Comparison of ENCODE assay signal across 28 cellular contexts in genomic region chr13:92553470-92554114, GRCh38.
"Had no signal": no experiment of that assay in that cellular context is flagged by ENCODE, and none has a peak within 500 bp of the region (broad histone marks: within the 10 kb centered on the region; RNA-seq: fewer than 3 reads in every experiment).

No MANE protein-coding gene starts in this region.

- H3K4me1 ChIP-seq: stomach, suprapubic skin, testis, thyroid gland, tibial artery, tibial nerve, upper lobe of left lung, upper lobe of right lung, uterus, vagina had no signal

- H3K27me3 Mint-ChIP-seq: stimulated activated memory B cell treated with anti-CD40 and anti-IgM and Interleukin-4, amounts not matched to agents 10 μg/mL and 1 μg/mL and 100 μg/mL, for 72 hours; stimulated activated naive B cell treated with anti-CD40 and anti-IgM and Interleukin-4, amounts not matched to agents 10 μg/mL and 1 μg/mL and 100 μg/mL, for 72 hours; stimulated activated naive CD8-positive, alpha-beta T cell treated with anti-CD3 and anti-CD28 coated beads, Interleukin-15, Interleukin-2, amounts not matched to agents 100 ng/mL and 50 ng/mL, for 24 hours; type B pancreatic cell had no signal

- FAIRE-seq: urothelium cell line had no signal

- H3K4me3 ChIP-seq: stomach, suprapubic skin, testis, thoracic aorta, thyroid gland, tibial artery, tibial nerve, transverse colon, upper lobe of left lung, upper lobe of right lung, uterus, vagina had no signal

- ATAC-seq: stimulated activated effector memory CD8-positive, alpha-beta T cell treated with anti-CD3 and anti-CD28 coated beads, Interleukin-12 subunit alpha, Interleukin-12 subunit beta, amount 100 ng/mL, for 72 hours; stimulated activated memory B cell treated with anti-CD40 and anti-IgM and Interleukin-4, amounts not matched to agents 10 μg/mL and 1 μg/mL and 100 μg/mL, for 72 hours; stimulated activated naive B cell treated with anti-CD40 and anti-IgM and Interleukin-4, amounts not matched to agents 10 μg/mL and 1 μg/mL and 100 μg/mL, for 72 hours; stimulated activated naive CD8-positive, alpha-beta T cell treated with anti-CD3 and anti-CD28 coated beads, Interleukin-15, Interleukin-2, amounts not matched to agents 100 U/mL and 50 U/mL, for 24 hours; upper lobe of right lung had no signal

- H3K27ac Mint-ChIP-seq: stimulated activated effector memory CD8-positive, alpha-beta T cell treated with anti-CD3 and anti-CD28 coated beads, Interleukin-12 subunit alpha, Interleukin-12 subunit beta, amount 100 ng/mL, for 72 hours; stimulated activated memory B cell treated with anti-CD40 and anti-IgM and Interleukin-4, amounts not matched to agents 10 μg/mL and 1 μg/mL and 100 μg/mL, for 72 hours; stimulated activated naive B cell treated with anti-CD40 and anti-IgM and Interleukin-4, amounts not matched to agents 10 μg/mL and 1 μg/mL and 100 μg/mL, for 72 hours; stimulated activated naive CD8-positive, alpha-beta T cell treated with anti-CD3 and anti-CD28 coated beads, Interleukin-15, Interleukin-2, amounts not matched to agents 100 ng/mL and 50 ng/mL, for 24 hours; type B pancreatic cell had no signal

- H3K4me3 Mint-ChIP-seq: stimulated activated effector memory CD8-positive, alpha-beta T cell treated with anti-CD3 and anti-CD28 coated beads, Interleukin-12 subunit alpha, Interleukin-12 subunit beta, amount 100 ng/mL, for 72 hours; stimulated activated memory B cell treated with anti-CD40 and anti-IgM and Interleukin-4, amounts not matched to agents 10 μg/mL and 1 μg/mL and 100 μg/mL, for 72 hours; stimulated activated naive B cell treated with anti-CD40 and anti-IgM and Interleukin-4, amounts not matched to agents 10 μg/mL and 1 μg/mL and 100 μg/mL, for 72 hours; stimulated activated naive CD8-positive, alpha-beta T cell treated with anti-CD3 and anti-CD28 coated beads, Interleukin-15, Interleukin-2, amounts not matched to agents 100 ng/mL and 50 ng/mL, for 24 hours; type B pancreatic cell had no signal

- H3K9me3 ChIP-seq: stomach, suprapubic skin, testis, thoracic aorta, thyroid gland, tibial artery, tibial nerve, transverse colon, upper lobe of left lung, upper lobe of right lung, uterus, vagina had no signal

- DNase-seq: stimulated activated CD4-positive, alpha-beta T cell treated with anti-CD3 and anti-CD28 coated beads, Interleukin-2, amount 100 ng/mL, for 48 hours; stimulated activated CD4-positive, alpha-beta T cell treated with anti-CD3 and anti-CD28 coated beads, Interleukin-4, amount 100 ng/mL, for 1 hour; stimulated activated CD4-positive, alpha-beta T cell treated with anti-CD3 and anti-CD28 coated beads, Interleukin-4, amount 100 ng/mL, for 24 hours; stimulated activated CD4-positive, alpha-beta T cell treated with anti-CD3 and anti-CD28 coated beads, Interleukin-4, amount 100 ng/mL, for 4 hours; stimulated activated CD8-positive, alpha-beta memory T cell treated with anti-CD3 and anti-CD28 coated beads, Interleukin-4, amount 100 ng/mL, for 48 hours; stimulated activated naive B cell treated with anti-CD40 and anti-IgM and Interleukin-4, amounts not matched to agents 10 μg/mL and 1 μg/mL and 100 μg/mL, for 72 hours; stimulated activated naive CD4-positive, alpha-beta T cell; stimulated activated naive CD4-positive, alpha-beta T cell treated with Interleukin-2 at 50 U/mL for 16 hours; stimulated activated naive CD8-positive, alpha-beta T cell treated with anti-CD3 and anti-CD28 coated beads, Interleukin-15, Interleukin-2, amounts not matched to agents 100 U/mL and 50 U/mL, for 24 hours; stomach; substantia nigra; testis; thyroid gland; tibial artery; transverse colon; trophoblast cell; upper lobe of left lung; upper lobe of right lung; uterus had no signal

- H3K9me3 Mint-ChIP-seq: stimulated activated memory B cell treated with anti-CD40 and anti-IgM and Interleukin-4, amounts not matched to agents 10 μg/mL and 1 μg/mL and 100 μg/mL, for 72 hours; stimulated activated naive CD8-positive, alpha-beta T cell treated with anti-CD3 and anti-CD28 coated beads, Interleukin-15, Interleukin-2, amounts not matched to agents 100 ng/mL and 50 ng/mL, for 24 hours; type B pancreatic cell had no signal

- H3K27me3 ChIP-seq: stomach, suprapubic skin, testis, thyroid gland, tibial artery, tibial nerve, transverse colon, upper lobe of left lung, upper lobe of right lung, uterus, vagina had no signal

- H3K27ac ChIP-seq: stomach, suprapubic skin, testis, thoracic aorta, thyroid gland, tibial artery, tibial nerve, transverse colon, upper lobe of left lung, upper lobe of right lung, uterus, vagina had no signal

- H3K36me3 ChIP-seq: stomach, suprapubic skin, thoracic aorta, thyroid gland, tibial artery, tibial nerve, transverse colon, upper lobe of left lung, upper lobe of right lung, uterus, vagina had no signal

- H3K4me1 Mint-ChIP-seq: stimulated activated effector memory CD8-positive, alpha-beta T cell treated with anti-CD3 and anti-CD28 coated beads, Interleukin-12 subunit alpha, Interleukin-12 subunit beta, amount 100 ng/mL, for 72 hours; stimulated activated memory B cell treated with anti-CD40 and anti-IgM and Interleukin-4, amounts not matched to agents 10 μg/mL and 1 μg/mL and 100 μg/mL, for 72 hours; stimulated activated naive B cell treated with anti-CD40 and anti-IgM and Interleukin-4, amounts not matched to agents 10 μg/mL and 1 μg/mL and 100 μg/mL, for 72 hours had no signal
